ENCODE assay signal across 1 cellular context in the genomic region with DNA sequence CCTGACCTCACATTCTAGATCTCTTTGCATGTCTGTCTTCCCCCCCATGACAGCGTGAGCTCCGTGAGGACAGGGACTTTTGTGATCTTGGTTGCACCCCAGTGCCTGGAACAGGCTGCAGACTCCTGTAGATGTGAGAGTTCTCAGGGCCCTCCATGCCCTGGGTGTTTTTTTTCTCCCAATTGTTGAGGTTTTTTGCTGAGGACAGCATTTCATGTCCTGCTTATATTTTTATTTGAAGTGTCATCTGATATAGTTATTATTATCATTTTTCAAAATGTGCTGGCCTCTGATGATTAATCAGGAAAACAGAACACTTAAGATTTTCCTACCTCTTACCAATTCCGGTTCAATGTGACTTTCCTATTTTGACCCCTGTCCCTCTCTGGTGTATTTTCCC. TPM values are rescaled to one million over a fixed set of nuclear protein-coding genes. Genes with fewer than 3 reads are reported as not detected.
"Had no signal": no experiment of that assay in that cellular context is flagged by ENCODE, and none has a peak within 500 bp of the region (broad histone marks: within the 10 kb centered on the region; RNA-seq: fewer than 3 reads in every experiment).

No MANE protein-coding gene starts in this region.

RNA-seq across cellular contexts. Expression of a gene that starts 24.8 kb away (rescaled TPM):
- total RNA-seq: GM12878 had no signal
- polyA plus RNA-seq: GM12878 had no signal
